ENCODE assay signal across 17 cellular contexts in genomic region chr10:132292972-132293415, GRCh38. TPM values are rescaled to one million over a fixed set of nuclear protein-coding genes. Genes with fewer than 3 reads are reported as not detected.
DNase-seq lines count a peak whose midpoint lies in the region; ATAC-seq and TF ChIP-seq lines count a peak whose summit lies in the region.
"Had no signal": no experiment of that assay in that cellular context is flagged by ENCODE, and none has a peak within 500 bp of the region (broad histone marks: within the 10 kb centered on the region; RNA-seq: fewer than 3 reads in every experiment).

No MANE protein-coding gene starts in this region.

- 37 to 70% (median 53%) methylated on average over 17 to 20 of the region's 20 CpGs for WGBS in psoas muscle, 3 donors

- TF ChIP-seq CTCF in psoas muscle (IDR thresholded peaks at IDR 0.05): no peak

- H3K9me3 ChIP-seq in psoas muscle: peaks cover 14% of the 10 kb centered on the region

- H3K4me1 ChIP-seq in psoas muscle: no peaks in the 10 kb centered on the region
- H3K4me1 ChIP-seq: Caco-2 had no signal

- DNase-seq in DMS79 treated with DMSO at 0.1 percent for 48 hours (lab: John Stamatoyannopoulos, UW) (peak; percentile 22), left cardiac atrium (peak; percentile 20), psoas muscle (peak; percentile 17 to 30), SIG-M5 treated with dmso at 0.1 percent for 504 hours (lab: John Stamatoyannopoulos, UW; ENCODE audit: unreplicated experiment) (no peak)
- DNase-seq: activated T-cell treated with anti-CD3 and anti-CD28 coated beads, Interleukin-2, amount 50 U/mL, for 72 hours; GOT3; Karpas-422; NCI-H1105; NCI-H82; nephron progenitor cell; T1000 had no signal

- intact Hi-C loops in left cardiac atrium (cut with DNase I): no loop called here
- intact Hi-C loops in psoas muscle (cut with DNase I): no loop called here

- peak; percentile 63 for ATAC-seq in SK-N-SH treated with all-trans-retinoic acid at 6 μM for 48 hours
- ATAC-seq in left cardiac atrium: peak; percentile 10 to 32
- peak in 1 of 4 donors; percentile 29 for ATAC-seq in psoas muscle
- ATAC-seq in HG03095 (IDR thresholded peaks at IDR 0.05; ENCODE audit: unreplicated experiment): no peak
- ATAC-seq in GM19455 (IDR thresholded peaks at IDR 0.05; ENCODE audit: unreplicated experiment): no peak
- ATAC-seq: activated T-cell treated with anti-CD3 and anti-CD28 coated beads, Interleukin-2, amount 50 U/mL, for 72 hours had no signal

- H3K27me3 ChIP-seq in psoas muscle (ENCODE audit: insufficient read depth in 3 of 3, low read length in 2 of 3): peaks cover 0 to 8% (median 2%) of the 10 kb centered on the region in 3 donors

- no peak overlapping the region for H3K4me3 ChIP-seq in psoas muscle
- H3K4me3 ChIP-seq: coronary artery, thoracic aorta had no signal

- no peaks in the 10 kb centered on the region for H3K36me3 ChIP-seq in psoas muscle (ENCODE audit: insufficient read depth in 1 of 2, low read depth in 1 of 2)
- H3K36me3 ChIP-seq: thoracic aorta had no signal

- H3K27ac ChIP-seq in psoas muscle: no peak overlapping the region
- H3K27ac ChIP-seq: coronary artery, thoracic aorta had no signal

TF ChIP-seq in SK-N-SH treated with all-trans-retinoic acid at 6 μM for 48 hours, 23 proteins besides CTCF, POLR2A, EP300 and RAD21:
- TF ChIP-seq TCF4 (CRISPR knock-in tag; IDR thresholded peaks at IDR 0.05; ENCODE audit: borderline replicate concordance) (no peak), RARB (CRISPR knock-in tag; IDR thresholded peaks at IDR 0.05) (no peak), ISL1 (CRISPR knock-in tag; IDR thresholded peaks at IDR 0.05) (no peak), CREB5 (CRISPR knock-in tag; IDR thresholded peaks at IDR 0.05; ENCODE audit: low read depth) (no peak), SNAI2 (CRISPR knock-in tag; IDR thresholded peaks at IDR 0.05) (no peak), TSHZ2 (CRISPR knock-in tag; IDR thresholded peaks at IDR 0.05) (no peak), PATZ1 (CRISPR knock-in tag; IDR thresholded peaks at IDR 0.05; ENCODE audit: borderline replicate concordance) (no peak), ZNF8 (CRISPR knock-in tag; IDR thresholded peaks at IDR 0.05) (no peak), OSR1 (CRISPR knock-in tag; IDR thresholded peaks at IDR 0.05) (no peak), CSDC2 (CRISPR knock-in tag; IDR thresholded peaks at IDR 0.05) (no peak), PPARA (CRISPR knock-in tag; IDR thresholded peaks at IDR 0.05; ENCODE audit: borderline replicate concordance) (no peak), POU6F1 (CRISPR knock-in tag; IDR thresholded peaks at IDR 0.05; ENCODE audit: borderline replicate concordance, low read depth) (no peak), ZFP3 (CRISPR knock-in tag; IDR thresholded peaks at IDR 0.05) (no peak), CSRNP3 (CRISPR knock-in tag; IDR thresholded peaks at IDR 0.05) (no peak), TOX (CRISPR knock-in tag; IDR thresholded peaks at IDR 0.05; ENCODE audit: borderline replicate concordance) (no peak), ARNTL (CRISPR knock-in tag; IDR thresholded peaks at IDR 0.05; ENCODE audit: borderline replicate concordance, low read depth) (no peak), BACH2 (CRISPR knock-in tag; IDR thresholded peaks at IDR 0.05; ENCODE audit: borderline replicate concordance) (no peak)

RNA-seq across cellular contexts. Expression of gene STK32C, which starts 14.8 kb away (rescaled TPM):
- total RNA-seq in left cardiac atrium: 1 to 10 TPM; 6.1 to 6.6 TPM
- total RNA-seq in psoas muscle: 1 to 10 TPM; 5.6 to 7.0 (median 6.1) TPM
- 10 to 100 TPM in 1 of 3 donors, 1 to 10 TPM in 2; 3.6 to 11.7 (median 8.1) TPM for polyA plus RNA-seq in psoas muscle

RNA-seq across cellular contexts. Expression of gene LRRC27, which starts 39.0 kb away (rescaled TPM):
- total RNA-seq in left cardiac atrium (1 to 10 TPM; 3.7 to 4.4 TPM), psoas muscle (1 to 10 TPM; 2.2 to 2.9 (median 2.4) TPM)
- polyA plus RNA-seq in psoas muscle: 1 to 10 TPM; 2.3 to 8.3 (median 4.3) TPM

Comparison
In these comparisons a context has a peak if more than half of its experiments do, and no peak if none do; other contexts are left out.
1. ATAC-seq: peak in SK-N-SH treated with all-trans-retinoic acid at 6 μM for 48 hours (single experiment) and left cardiac atrium (2 of 2); none in HG03095 (single experiment) and GM19455 (single experiment).